In the genomic region with DNA sequence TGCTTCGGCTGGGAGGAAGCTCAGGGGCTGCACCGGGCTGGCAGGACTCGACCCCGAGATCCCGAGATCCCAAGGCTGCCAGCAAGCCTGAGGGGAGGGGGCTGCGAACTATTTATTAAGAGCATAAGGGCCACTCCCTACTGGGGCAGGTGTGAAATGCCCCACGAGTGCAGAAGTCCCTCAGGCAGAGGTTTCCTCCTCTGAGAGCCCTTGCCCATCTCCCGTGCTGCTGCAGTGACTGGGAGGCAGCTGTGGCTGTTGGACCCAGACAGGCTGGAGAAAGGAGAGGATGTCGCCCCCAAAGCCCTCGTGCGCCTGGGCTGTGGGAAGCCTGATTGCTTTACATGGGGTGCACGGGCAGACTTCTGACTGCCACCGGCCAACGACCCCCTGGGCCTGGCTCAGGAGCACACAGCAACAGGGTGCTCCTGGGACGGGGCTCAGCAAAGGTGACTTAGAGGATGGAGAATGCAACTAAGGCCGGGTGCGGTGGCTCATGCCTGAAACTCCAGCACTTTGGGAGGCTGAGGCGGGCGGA, we compare ENCODE assay signal across 15 cellular contexts. TPM values are rescaled to one million over a fixed set of nuclear protein-coding genes. Genes with fewer than 3 reads are reported as not detected.
DNase-seq lines count a peak whose midpoint lies in the region; ATAC-seq, FAIRE-seq and TF ChIP-seq lines count a peak whose summit lies in the region.
"Had no signal": no experiment of that assay in that cellular context is flagged by ENCODE, and none has a peak within 500 bp of the region (broad histone marks: within the 10 kb centered on the region; RNA-seq: fewer than 3 reads in every experiment).

No MANE protein-coding gene starts in this region.

- H3K36me3 Mint-ChIP-seq in activated CD8-positive, alpha-beta T cell treated with anti-CD3 and anti-CD28 coated beads, Interleukin-2, amount 10 ng/mL, durations not matched to agents 7 days and 5 days (ENCODE audit: low read depth), result peaks cover 82% of the 10 kb centered on the region
- H3K36me3 Mint-ChIP-seq in memory B cell, result peaks cover 14% of the 10 kb centered on the region

- H3K9ac ChIP-seq in BLaER1 treated with 17β-estradiol and CSF1 and Interleukin-3, amounts not matched to agents 10 nM and 100 nM, result peak overlapping the region in 6 of 11 experiments; percentile 4 to 51 (median 14); a peak in 6 of 22 replicates
- H3K9ac ChIP-seq: GM23248 had no signal

- no peaks in the 10 kb centered on the region for H3K27me3 Mint-ChIP-seq in activated CD8-positive, alpha-beta T cell treated with anti-CD3 and anti-CD28 coated beads, Interleukin-2, amount 10 ng/mL, durations not matched to agents 7 days and 5 days (ENCODE audit: low read depth)
- no peaks in the 10 kb centered on the region for H3K27me3 Mint-ChIP-seq in memory B cell

- peak overlapping the region; percentile 52 to 91 (median 77) for H3K4me2 ChIP-seq in BLaER1 treated with 17β-estradiol and CSF1 and Interleukin-3, amounts not matched to agents 10 nM and 100 nM

- CTCF ChIA-PET in activated CD8-positive, alpha-beta T cell treated with anti-CD3 and anti-CD28 coated beads, Interleukin-2, amount 10 ng/mL, durations not matched to agents 7 days and 5 days (lab: Charles Lee), result interaction anchor here (0.8 to 4.6 kb wide), 3 partner anchors 13 to 36 kb away, joined by 3 to 36 read pairs (median 4); no protein-coding TSS in a partner anchor

- H3K9me3 Mint-ChIP-seq in activated CD8-positive, alpha-beta T cell treated with anti-CD3 and anti-CD28 coated beads, Interleukin-2, amount 10 ng/mL, durations not matched to agents 7 days and 5 days (ENCODE audit: insufficient read depth), result no peaks in the 10 kb centered on the region
- no peaks in the 10 kb centered on the region for H3K9me3 Mint-ChIP-seq in memory B cell

- TF ChIP-seq CTCF in GM20000 (IDR thresholded peaks at IDR 0.05; ENCODE audit: extremely low read depth, missing control alignments) (no peak), D721Med (IDR thresholded peaks at IDR 0.05; ENCODE audit: insufficient read depth, missing control alignments) (no peak)

- peak overlapping the region in 4 of 11 experiments; percentile 12 to 46 (median 41); a peak in 5 of 22 replicates for H3K27ac ChIP-seq in BLaER1 treated with 17β-estradiol and CSF1 and Interleukin-3, amounts not matched to agents 10 nM and 100 nM
- H3K27ac ChIP-seq: GM23248, prostate gland, upper lobe of left lung had no signal

- H3K27me3 ChIP-seq in BLaER1 treated with 17β-estradiol and CSF1 and Interleukin-3, amounts not matched to agents 10 nM and 100 nM, result no peaks in the 10 kb centered on the region
- H3K27me3 ChIP-seq: upper lobe of left lung had no signal

- H3K4me1 Mint-ChIP-seq in activated CD8-positive, alpha-beta T cell treated with anti-CD3 and anti-CD28 coated beads, Interleukin-2, amount 10 ng/mL, durations not matched to agents 7 days and 5 days (ENCODE audit: low read depth), result peaks cover 94% of the 10 kb centered on the region
- peaks cover 8% of the 10 kb centered on the region for H3K4me1 Mint-ChIP-seq in memory B cell

- no peak overlapping the region for H3K4me3 ChIP-seq in BLaER1 treated with 17β-estradiol and CSF1 and Interleukin-3, amounts not matched to agents 10 nM and 100 nM
- H3K4me3 ChIP-seq: GM23248, heart right ventricle, prostate gland, upper lobe of left lung had no signal

- H3K4me1 ChIP-seq in BLaER1 treated with 17β-estradiol and CSF1 and Interleukin-3, amounts not matched to agents 10 nM and 100 nM, result peaks cover 21 to 32% (median 25%) of the 10 kb centered on the region in 10 experiments
- H3K4me1 ChIP-seq: prostate gland had no signal

- DNase-seq in activated CD8-positive, alpha-beta T cell treated with anti-CD3 and anti-CD28 coated beads, Interleukin-2, amount 10 ng/mL, durations not matched to agents 7 days and 5 days, result no peak
- DNase-seq in memory B cell (ENCODE audit: low spot score in 2 of 2) (no peak), GM20000 (ENCODE audit: low spot score) (no peak), KG1 (lab: John Stamatoyannopoulos, UW) (no peak), D721Med (ENCODE audit: insufficient read length, low spot score) (no peak)
- DNase-seq: amniotic stem cell, GM23248, heart right ventricle, NCI-H187 treated with DMSO at 0.1 percent for 48 hours, upper lobe of left lung had no signal

- peaks cover 8 to 89% (median 19%) of the 10 kb centered on the region in 11 experiments; a peak in 11 of 22 replicates for H3K36me3 ChIP-seq in BLaER1 treated with 17β-estradiol and CSF1 and Interleukin-3, amounts not matched to agents 10 nM and 100 nM
- H3K36me3 ChIP-seq: prostate gland, upper lobe of left lung had no signal

- H3K9me3 ChIP-seq in BLaER1 treated with 17β-estradiol and CSF1 and Interleukin-3, amounts not matched to agents 10 nM and 100 nM (replicated peaks in 1 of 11), result no peaks in the 10 kb centered on the region
- H3K9me3 ChIP-seq: heart right ventricle, prostate gland, upper lobe of left lung had no signal

- H3K27ac Mint-ChIP-seq in activated CD8-positive, alpha-beta T cell treated with anti-CD3 and anti-CD28 coated beads, Interleukin-2, amount 10 ng/mL, durations not matched to agents 7 days and 5 days, result peak overlapping the region; percentile 98
- H3K27ac Mint-ChIP-seq in memory B cell, result peak overlapping the region; percentile 29

- POLR2A ChIA-PET in activated CD8-positive, alpha-beta T cell treated with anti-CD3 and anti-CD28 coated beads, Interleukin-2, amount 10 ng/mL, durations not matched to agents 7 days and 5 days (lab: Charles Lee), result interaction anchor here (0.8 to 1.7 kb wide), 6 partner anchors 9 to 39 kb away, joined by 3 to 10 read pairs (median 4); no protein-coding TSS in a partner anchor

- peak overlapping the region; percentile 70 for H3K4me3 Mint-ChIP-seq in activated CD8-positive, alpha-beta T cell treated with anti-CD3 and anti-CD28 coated beads, Interleukin-2, amount 10 ng/mL, durations not matched to agents 7 days and 5 days
- H3K4me3 Mint-ChIP-seq in memory B cell, result no peak overlapping the region

- FAIRE-seq in D721Med (lab: Jason Lieb, UNC), result no peak
- FAIRE-seq: colon had no signal

- ATAC-seq in GM18909 (IDR thresholded peaks at IDR 0.05; ENCODE audit: poor library complexity, unreplicated experiment) (peak; percentile 2), memory B cell (ENCODE audit: low read depth) (no peak), GM18873 (IDR thresholded peaks at IDR 0.05; ENCODE audit: low FRiP score, unreplicated experiment) (no peak)
- ATAC-seq in activated CD8-positive, alpha-beta T cell treated with anti-CD3 and anti-CD28 coated beads, Interleukin-2, amount 10 ng/mL, durations not matched to agents 7 days and 5 days, result peak; percentile 37

- peaks cover 0 to 26% (median 6%) of the 10 kb centered on the region in 11 experiments; a peak in 9 of 22 replicates for H4K20me1 ChIP-seq in BLaER1 treated with 17β-estradiol and CSF1 and Interleukin-3, amounts not matched to agents 10 nM and 100 nM

RNA-seq across cellular contexts. Expression of a gene that starts 39.8 kb away (rescaled TPM):
- total RNA-seq in activated CD8-positive, alpha-beta T cell treated with anti-CD3 and anti-CD28 coated beads, Interleukin-2, amount 10 ng/mL, durations not matched to agents 7 days and 5 days, result 100 to 1,000 TPM; 166 TPM

Comparison
In these comparisons a context has a peak if more than half of its experiments do, and no peak if none do; other contexts are left out.
1. ATAC-seq: peak in GM18909 (single experiment) and activated CD8-positive, alpha-beta T cell treated with anti-CD3 and anti-CD28 coated beads, Interleukin-2, amount 10 ng/mL, durations not matched to agents 7 days and 5 days (single experiment); none in memory B cell (single experiment) and GM18873 (single experiment).